In the genomic region with DNA sequence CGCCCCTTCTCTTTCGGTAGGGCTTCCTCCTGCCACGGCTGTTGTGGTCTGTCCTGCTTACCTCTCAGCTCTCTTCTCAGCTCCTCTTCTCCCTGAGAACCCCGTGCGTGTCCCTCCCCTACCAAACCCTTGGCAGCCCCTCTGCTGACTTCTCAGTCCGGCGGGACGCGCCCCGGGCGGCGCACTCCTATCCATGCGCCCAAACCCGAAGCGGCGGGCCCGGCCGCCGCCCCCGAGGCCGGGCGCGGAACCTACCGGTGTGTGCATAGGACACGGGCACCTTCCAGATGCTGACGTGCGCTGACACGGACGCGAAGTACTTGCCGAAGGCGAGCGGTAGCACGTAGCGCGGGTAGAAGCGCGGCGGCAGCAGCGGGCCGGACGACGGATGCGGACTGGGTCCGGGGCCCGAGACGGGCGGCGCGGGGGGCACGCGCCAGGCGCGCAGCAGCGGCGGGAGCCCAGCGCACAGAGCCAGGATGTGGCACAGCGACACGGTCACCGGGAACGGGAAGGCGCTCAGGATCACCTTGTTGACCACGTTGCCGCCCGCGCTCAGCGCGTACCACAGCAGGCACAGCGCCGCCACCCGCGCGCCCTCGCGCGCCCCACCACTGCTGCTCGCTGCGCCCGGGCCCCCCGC, we compare ENCODE assay signal across 8 cellular contexts. TPM values are rescaled to one million over a fixed set of nuclear protein-coding genes. Genes with fewer than 3 reads are reported as not detected.
DNase-seq lines count a peak whose midpoint lies in the region; TF ChIP-seq lines count a peak whose summit lies in the region.

No MANE protein-coding gene starts in this region.

- H3K27me3 ChIP-seq in HAP-1 (ENCODE audit: low read depth) (no peaks in the 10 kb centered on the region), breast epithelium (no peaks in the 10 kb centered on the region), thyroid gland (no peaks in the 10 kb centered on the region)

- H3K4me3 ChIP-seq in HAP-1 = peak overlapping the region; percentile 57
- peak overlapping the region; percentile 80 to 94 (median 84) for H3K4me3 ChIP-seq in breast epithelium
- peak overlapping the region; percentile 86 for H3K4me3 ChIP-seq in lower leg skin (ENCODE audit: low read depth, poor library complexity, severe bottlenecking)
- peak overlapping the region; percentile 73 to 75 (median 75) for H3K4me3 ChIP-seq in thyroid gland (replicated peaks in 1 of 3)

- 2 to 3% methylated on average over 29 to 37 of the region's 80 CpGs for WGBS in lower leg skin, 2 donors
- 5 to 8% methylated on average over 11 to 17 of the region's 80 CpGs for WGBS in thyroid gland, 2 donors

- peaks cover 9% of the 10 kb centered on the region for H3K4me1 ChIP-seq in HAP-1
- H3K4me1 ChIP-seq in breast epithelium = peaks cover 4 to 26% of the 10 kb centered on the region in 2 donors
- H3K4me1 ChIP-seq in thyroid gland = peaks cover 24 to 25% of the 10 kb centered on the region in 2 donors

- TF ChIP-seq POLR2A in breast epithelium (IDR thresholded peaks at IDR 0.05) (no peak), lower leg skin (IDR thresholded peaks at IDR 0.05) (no peak), thyroid gland (IDR thresholded peaks at IDR 0.05) (no peak)

- intact Hi-C loops in breast epithelium (cut with DNase I; ENCODE audit: low total_unique reads) (loop anchor here (2.0 kb wide), 1 partner anchor 73 kb away; no protein-coding TSS in a partner anchor), lower leg skin (cut with DNase I; ENCODE audit: low total_unique reads) (no loop called here), thyroid gland (cut with DNase I) (loop anchor here (5.0 kb wide), 1 partner anchor 55 kb away; a partner anchor contains a TSS)

- H3K27ac ChIP-seq in breast epithelium = peak overlapping the region; percentile 90 to 92
- peak overlapping the region; percentile 22 to 69 (median 56) for H3K27ac ChIP-seq in thyroid gland

- DNase-seq in NCI-H1105 treated with DMSO at 0.1 percent for 48 hours (lab: John Stamatoyannopoulos, UW) = peak; percentile 16
- no peak for DNase-seq in NCI-H1105 (lab: John Stamatoyannopoulos, UW)
- DNase-seq in HAP-1 (ENCODE audit: low spot score in 2 of 2) = peak in 1 of 2 experiments; percentile 32
- DNase-seq in NOMO-1 treated with DMSO at 0.1 percent for 48 hours (lab: John Stamatoyannopoulos, UW; ENCODE audit: unreplicated experiment) = peak; percentile 18
- no peak for DNase-seq in breast epithelium (ENCODE audit: low spot score in 2 of 2)
- no peak for DNase-seq in lower leg skin (ENCODE audit: low spot score in 2 of 2)
- DNase-seq in thyroid gland = peak in 1 of 2 donors; percentile 40
- DNase-seq in amniotic stem cell (lab: John Stamatoyannopoulos, UW) = no peak

- H3K9me3 ChIP-seq in HAP-1 (no peaks in the 10 kb centered on the region), breast epithelium (no peaks in the 10 kb centered on the region), thyroid gland (no peaks in the 10 kb centered on the region)

- H3K36me3 ChIP-seq in HAP-1 (replicated peaks) = peaks cover 48% of the 10 kb centered on the region
- H3K36me3 ChIP-seq in breast epithelium = no peaks in the 10 kb centered on the region
- H3K36me3 ChIP-seq in thyroid gland = peaks cover 17 to 23% of the 10 kb centered on the region in 2 donors

- in situ Hi-C loops in HAP-1 (cut with MboI; ENCODE audit: low sequenced_read_pairs) = no loop called here

- TF ChIP-seq CTCF in breast epithelium (IDR thresholded peaks at IDR 0.05) = no peak
- no peak for TF ChIP-seq CTCF in lower leg skin (IDR thresholded peaks at IDR 0.05)
- no peak for TF ChIP-seq CTCF in thyroid gland (IDR thresholded peaks at IDR 0.05)

RNA-seq across cellular contexts. Expression of a gene that starts 0.4 kb away (rescaled TPM):
- 10 to 100 TPM; 33.0 to 44.9 (median 39.2) TPM for total RNA-seq in breast epithelium
- 10 to 100 TPM; 30.7 to 43.2 (median 39.2) TPM for total RNA-seq in lower leg skin
- 10 to 100 TPM; 33.3 to 49.3 (median 38.6) TPM for total RNA-seq in thyroid gland

RNA-seq across cellular contexts. Expression of a gene that starts 29.6 kb away (rescaled TPM):
- 1 to 10 TPM; 6.7 to 9.2 (median 8.0) TPM for total RNA-seq in breast epithelium
- total RNA-seq in lower leg skin = 10 to 100 TPM in 3 of 4 donors, 1 to 10 TPM in 1; 9.7 to 32.7 (median 12.6) TPM
- 10 to 100 TPM in 3 of 4 donors, 1 to 10 TPM in 1; 8.1 to 15.5 (median 11.7) TPM for total RNA-seq in thyroid gland

RNA-seq across cellular contexts. Expression of a gene that starts 56.2 kb away (rescaled TPM):
- total RNA-seq in breast epithelium (1 to 10 TPM; 5.6 to 10.0 (median 7.5) TPM), lower leg skin (10 to 100 TPM; 12.0 to 16.6 (median 14.5) TPM), thyroid gland (10 to 100 TPM in 1 of 4 donors, 1 to 10 TPM in 3; 4.4 to 12.9 (median 8.4) TPM)

Comparison
In these comparisons a context has a peak if more than half of its experiments do, and no peak if none do; other contexts are left out.
1. DNase-seq: peak in NCI-H1105 treated with DMSO at 0.1 percent for 48 hours (single experiment) and NOMO-1 treated with DMSO at 0.1 percent for 48 hours (single experiment); none in NCI-H1105 (single experiment), breast epithelium (0 of 2), lower leg skin (0 of 2) and amniotic stem cell (single experiment).
2. Peak in every context shown above with its lines, with median percentiles within 50 percentile points of each other: H3K4me3 ChIP-seq.